Comparison of ENCODE assay signal across 13 cellular contexts in genomic region chr12:68530965-68531364, GRCh38.
DNase-seq lines count a peak whose midpoint lies in the region; TF ChIP-seq lines count a peak whose summit lies in the region.
"Had no signal": no experiment of that assay in that cellular context is flagged by ENCODE, and none has a peak within 500 bp of the region (broad histone marks: within the 10 kb centered on the region; RNA-seq: fewer than 3 reads in every experiment).

No MANE protein-coding gene starts in this region.

- TF ChIP-seq CTCF in astrocyte of the spinal cord (IDR thresholded peaks at IDR 0.05; ENCODE audit: low read depth, low read length) (no peak), right atrium auricular region (IDR thresholded peaks at IDR 0.05) (no peak)

- H3K4me3 ChIP-seq in astrocyte of the spinal cord (ENCODE audit: low read depth, low read length) (no peak overlapping the region), right atrium auricular region (no peak overlapping the region)
- H3K4me3 ChIP-seq: esophagus squamous epithelium had no signal

- H3K27me3 ChIP-seq in right atrium auricular region, result no peaks in the 10 kb centered on the region

- H3K36me3 ChIP-seq in right atrium auricular region, result no peaks in the 10 kb centered on the region
- H3K36me3 ChIP-seq: esophagus squamous epithelium had no signal

- H3K9me3 ChIP-seq in right atrium auricular region, result no peaks in the 10 kb centered on the region
- H3K9me3 ChIP-seq: esophagus squamous epithelium had no signal

- H3K27ac ChIP-seq in right atrium auricular region, result peak overlapping the region; percentile 5 to 18
- H3K27ac ChIP-seq: esophagus squamous epithelium had no signal

- peak; percentile 9 for DNase-seq in HS-27A (ENCODE audit: low read depth)
- DNase-seq in astrocyte of the spinal cord (ENCODE audit: low read depth, low spot score), result peak; percentile 88
- no peak for DNase-seq in right atrium auricular region (ENCODE audit: low spot score)
- DNase-seq in stromal cell of bone marrow (ENCODE audit: low read depth), result peak; percentile 86
- DNase-seq in NCI-H2171 (lab: John Stamatoyannopoulos, UW), result no peak
- DNase-seq in G401 (ENCODE audit: low spot score), result no peak
- DNase-seq in GM19238 (ENCODE audit: insufficient read length, low spot score), result no peak
- DNase-seq: activated CD4-positive, alpha-beta T cell treated with anti-CD3 and anti-CD28 coated beads, Interleukin-2, amount 50 U/mL, for 48 hours; esophagus squamous epithelium; GOT3; NCI-H526 treated with DMSO at 0.1 percent for 48 hours; stimulated activated CD4-positive, alpha-beta T cell treated with anti-CD3 and anti-CD28 coated beads, Interleukin-12 subunit alpha, Interleukin-12 subunit beta, amount 100 ng/mL, for 4 hours; SW 1271 had no signal

- peaks cover 0 to 13% of the 10 kb centered on the region in 2 donors for H3K4me1 ChIP-seq in right atrium auricular region

- in situ Hi-C loops in astrocyte of the spinal cord (cut with HindIII; ENCODE audit: low sequenced_read_pairs), result no loop called here
- in situ Hi-C loops in G401 (cut with HindIII; ENCODE audit: low sequenced_read_pairs), result no loop called here

Comparison
In these comparisons a context has a peak if more than half of its experiments do, and no peak if none do; other contexts are left out.
1. DNase-seq: peak in HS-27A (single experiment), astrocyte of the spinal cord (single experiment) and stromal cell of bone marrow (single experiment); none in right atrium auricular region (single experiment), NCI-H2171 (single experiment), G401 (single experiment) and GM19238 (single experiment).